8 cellular contexts compared by ENCODE assay signal in genomic region chr3:8987673-8988655, GRCh38. TPM values are rescaled to one million over a fixed set of nuclear protein-coding genes. Genes with fewer than 3 reads are reported as not detected.
DNase-seq lines count a peak whose midpoint lies in the region; ATAC-seq and TF ChIP-seq lines count a peak whose summit lies in the region.

No MANE protein-coding gene starts in this region.

- no peaks in the 10 kb centered on the region for H3K36me3 ChIP-seq in brain microvascular endothelial cell (replicated peaks)
- no peaks in the 10 kb centered on the region for H3K36me3 ChIP-seq in spleen

- no peaks in the 10 kb centered on the region for H3K36me3 Mint-ChIP-seq in T-helper 2 cell treated with Interferon-gamma antibody and Interleukin-4, amounts not matched to agents 5 μg/mL and 100 μg/mL, for 36 hours (ENCODE audit: low read depth)

- H3K4me3 ChIP-seq in brain microvascular endothelial cell (ENCODE audit: low read depth, low read length) (no peak overlapping the region), spleen (peak overlapping the region in 1 of 8 donors; percentile 42)

- intact Hi-C loops in spleen (cut with DNase I; ENCODE audit: low total_unique reads): no loop called here

- no peaks in the 10 kb centered on the region for H3K9me3 ChIP-seq in spleen

- TF ChIP-seq POLR2A in spleen (IDR thresholded peaks at IDR 0.05): no peak

- in situ Hi-C loops in brain microvascular endothelial cell (cut with HindIII; ENCODE audit: low pct_ligation_motif_present, low sequenced_read_pairs): loop anchor here (25.0 kb wide), 1 partner anchor 324 kb away; no protein-coding TSS in a partner anchor

- ATAC-seq in GM21619 (IDR thresholded peaks at IDR 0.05; ENCODE audit: unreplicated experiment) (peak; percentile 95), HG03025 (IDR thresholded peaks at IDR 0.05; ENCODE audit: low FRiP score, unreplicated experiment) (no peak)

- peaks cover 0 to 9% (median 0%) of the 10 kb centered on the region in 6 donors for H3K4me1 ChIP-seq in spleen

- H3K27ac ChIP-seq in brain microvascular endothelial cell (no peak overlapping the region), spleen (no peak overlapping the region)

- TF ChIP-seq CTCF in LNCAP (IDR thresholded peaks at IDR 0.05) (peak; percentile 87), brain microvascular endothelial cell (IDR thresholded peaks at IDR 0.05; ENCODE audit: low read depth, low read length, missing control alignments) (peak; percentile 93), spleen (IDR thresholded peaks at IDR 0.05 in 8 of 11, conservative IDR thresholded peaks at IDR 0.05 in 3 of 11) (peak; percentile 21 to 82 (median 59))

- H3K4me1 Mint-ChIP-seq in T-helper 2 cell treated with Interferon-gamma antibody and Interleukin-4, amounts not matched to agents 5 μg/mL and 100 μg/mL, for 36 hours (ENCODE audit: low read depth): peaks cover 2% of the 10 kb centered on the region

- no peaks in the 10 kb centered on the region for H3K27me3 ChIP-seq in brain microvascular endothelial cell (replicated peaks)
- peaks cover 0 to 11% (median 0%) of the 10 kb centered on the region in 7 donors for H3K27me3 ChIP-seq in spleen (replicated peaks in 1 of 7)

- 26 to 32% (median 30%) methylated on average over 17 of the region's 17 CpGs for WGBS in spleen, 5 donors

- H3K9me3 Mint-ChIP-seq in T-helper 2 cell treated with Interferon-gamma antibody and Interleukin-4, amounts not matched to agents 5 μg/mL and 100 μg/mL, for 36 hours: no peaks in the 10 kb centered on the region

- DNase-seq in EH (ENCODE audit: low read depth): peak; percentile 55
- peak; percentile 29 for DNase-seq in T-helper 2 cell treated with Interferon-gamma antibody and Interleukin-4, amounts not matched to agents 5 μg/mL and 100 μg/mL, for 36 hours (ENCODE audit: low spot score)
- peak; percentile 60 for DNase-seq in brain microvascular endothelial cell
- peak; percentile 88 for DNase-seq in iPS-NIHi11 (ENCODE audit: low spot score)
- DNase-seq in spleen: peak; percentile 82

- H3K27me3 Mint-ChIP-seq in T-helper 2 cell treated with Interferon-gamma antibody and Interleukin-4, amounts not matched to agents 5 μg/mL and 100 μg/mL, for 36 hours (ENCODE audit: low read depth): no peaks in the 10 kb centered on the region

- H3K4me3 Mint-ChIP-seq in T-helper 2 cell treated with Interferon-gamma antibody and Interleukin-4, amounts not matched to agents 5 μg/mL and 100 μg/mL, for 36 hours: peak overlapping the region; percentile 54

- H3K27ac Mint-ChIP-seq in T-helper 2 cell treated with Interferon-gamma antibody and Interleukin-4, amounts not matched to agents 5 μg/mL and 100 μg/mL, for 36 hours: no peak overlapping the region

RNA-seq across cellular contexts. Expression of gene RAD18, which starts 24.7 kb away (rescaled TPM):
- 10 to 100 TPM in 6 of 7 donors, 1 to 10 TPM in 1; 6.3 to 20.7 (median 14.9) TPM for total RNA-seq in spleen
- polyA plus RNA-seq in spleen: 1 to 10 TPM; 1.6 to 3.0 (median 2.2) TPM

Comparison
In these comparisons a context has a peak if more than half of its experiments do, and no peak if none do; other contexts are left out.
1. DNase-seq: peak in every context shown above with its lines; median percentile 88 in iPS-NIHi11; 82 in spleen; 60 in brain microvascular endothelial cell; 55 in EH; 29 in T-helper 2 cell treated with Interferon-gamma antibody and Interleukin-4, amounts not matched to agents 5 μg/mL and 100 μg/mL, for 36 hours.